In the genomic region with DNA sequence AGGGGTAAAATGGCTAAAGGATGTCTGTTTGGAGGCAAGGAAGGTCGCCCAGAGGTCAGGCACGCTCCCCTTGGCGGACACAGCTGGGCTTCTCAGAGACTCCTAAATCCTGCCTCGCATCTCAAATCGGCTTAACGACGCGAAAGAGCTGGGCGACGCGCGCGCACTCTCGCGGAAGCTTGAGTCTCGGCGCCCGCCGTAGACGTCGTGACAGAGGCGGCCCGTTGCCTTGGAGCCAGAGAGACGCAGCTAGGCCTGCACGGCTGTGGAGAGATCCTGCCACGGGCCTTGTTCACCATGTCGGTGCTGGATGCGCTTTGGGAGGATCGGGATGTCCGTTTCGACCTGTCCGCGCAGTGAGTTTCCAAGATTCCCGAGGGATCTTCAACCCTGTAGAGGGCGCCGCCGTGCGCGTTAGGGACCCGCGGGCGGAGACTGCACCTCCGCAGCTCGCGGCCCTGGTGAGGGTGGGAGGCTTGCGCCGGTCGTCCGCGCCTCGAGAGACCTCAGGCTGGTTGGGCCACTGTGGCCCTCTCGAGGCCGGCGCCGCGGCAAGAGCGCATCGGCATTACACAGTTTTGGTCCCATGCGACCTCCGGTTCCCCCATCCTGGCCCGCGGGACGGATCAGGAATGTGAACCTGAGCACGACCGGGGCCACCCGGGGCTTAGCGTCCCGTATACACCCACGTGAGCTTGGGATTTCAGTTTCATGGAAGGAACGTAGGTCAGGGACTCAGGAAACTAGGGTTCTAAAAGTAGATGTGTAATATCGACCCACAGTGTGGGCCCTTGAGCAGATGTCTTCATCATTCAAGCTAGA, we compare ENCODE assay signal across 8 cellular contexts. TPM values are rescaled to one million over a fixed set of nuclear protein-coding genes. Genes with fewer than 3 reads are reported as not detected.
DNase-seq lines count a peak whose midpoint lies in the region; ATAC-seq lines count a peak whose summit lies in the region.

A gene (plus strand): TSS at position 238 of the 822 bp plus-strand sequence. CDS start 60 bp downstream, at position 298.

- H3K27ac ChIP-seq in cingulate gyrus (ENCODE audit: low read depth, low read length) = peak within 1 kb of the TSS; percentile 73
- H3K27ac ChIP-seq in layer of hippocampus (ENCODE audit: low read depth, low read length) = peak within 1 kb of the TSS; percentile 72

- ATAC-seq in GM18858 (IDR thresholded peaks at IDR 0.05; ENCODE audit: unreplicated experiment) = peak; percentile 90
- ATAC-seq in HG03095 (IDR thresholded peaks at IDR 0.05; ENCODE audit: unreplicated experiment) = peak; percentile 93

- DNase-seq in A172 (ENCODE audit: low spot score) (peak; percentile 8), NCI-H226 (peak; percentile 49)
- peak; percentile 56 to 64 for DNase-seq in activated CD4-positive, alpha-beta T cell treated with anti-CD3 and anti-CD28 coated beads for 24 hours (ENCODE audit: low read depth in 2 of 2)
- DNase-seq in stimulated activated CD4-positive, alpha-beta T cell treated with anti-CD3 and anti-CD28 coated beads, Interleukin-1b, Interleukin-23, amount 100 ng/mL, for 24 hours (ENCODE audit: low read depth in 4 of 4, low spot score in 1 of 4) = peak; percentile 40 to 66 (median 60)

- H3K27me3 ChIP-seq in layer of hippocampus (ENCODE audit: control insufficient read depth, insufficient read depth, low read length) = no peaks in the 10 kb centered on the region

RNA-seq across cellular contexts. Expression of the gene that starts here (rescaled TPM):
- 1.7 and 2.0 TPM in 2 replicates for total RNA-seq in A172 (2014; rRNA removed; shearing (Covaris generic))

Comparison
In these comparisons a context has a peak if more than half of its experiments do, and no peak if none do; other contexts are left out.
1. Peak in every context shown above with its lines: DNase-seq, ATAC-seq and H3K27ac ChIP-seq.
2. DNase-seq: peak in every context shown above with its lines; median percentile 60 in activated CD4-positive, alpha-beta T cell treated with anti-CD3 and anti-CD28 coated beads for 24 hours; 60 in stimulated activated CD4-positive, alpha-beta T cell treated with anti-CD3 and anti-CD28 coated beads, Interleukin-1b, Interleukin-23, amount 100 ng/mL, for 24 hours; 49 in NCI-H226; 8 in A172.